ENCODE assay signal across 15 cellular contexts in the genomic region with DNA sequence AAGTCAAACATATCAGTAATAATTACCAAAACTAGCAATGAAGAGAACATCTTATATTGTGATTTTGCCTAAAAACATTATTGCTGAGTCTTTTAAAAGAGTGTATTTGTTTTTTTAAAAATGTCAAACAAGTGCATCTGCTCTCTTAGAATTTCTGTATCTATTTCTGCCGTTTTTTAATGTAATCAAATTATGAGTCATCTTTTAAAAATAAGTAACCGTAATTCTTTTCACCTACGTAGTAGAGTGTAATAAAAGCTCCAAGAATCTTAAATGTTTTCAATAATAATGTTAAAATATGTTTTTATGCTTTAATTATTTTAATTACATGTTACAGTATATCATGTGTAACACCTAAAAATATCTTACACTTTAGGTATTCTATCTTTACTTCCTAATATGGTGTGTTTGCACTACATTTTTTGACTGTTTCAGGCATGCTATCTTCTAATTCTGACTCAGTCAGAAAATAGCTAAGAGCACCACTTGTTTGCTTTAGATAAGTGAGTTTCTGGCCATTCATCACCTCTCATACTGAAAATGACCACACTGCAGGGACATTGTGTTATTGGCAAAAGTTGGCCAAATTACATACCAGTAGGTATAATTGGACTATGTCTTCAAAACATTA.
DNase-seq lines count a peak whose midpoint lies in the region; ATAC-seq and TF ChIP-seq lines count a peak whose summit lies in the region.
"Had no signal": no experiment of that assay in that cellular context is flagged by ENCODE, and none has a peak within 500 bp of the region (broad histone marks: within the 10 kb centered on the region; RNA-seq: fewer than 3 reads in every experiment).

No MANE protein-coding gene starts in this region.

- H3K27me3 Mint-ChIP-seq in activated CD8-positive, alpha-beta memory T cell treated with anti-CD3 and anti-CD28 coated beads, Interleukin-2, amount 10 ng/mL, durations not matched to agents 7 days and 5 days = no peaks in the 10 kb centered on the region
- H3K27me3 Mint-ChIP-seq: activated CD4-positive, alpha-beta memory T cell treated with anti-CD3 and anti-CD28 coated beads, Interleukin-2, amount 10 ng/mL, durations not matched to agents 7 days and 5 days; activated naive CD8-positive, alpha-beta T cell; naive thymus-derived CD8-positive, alpha-beta T cell had no signal

- DNase-seq in HCT116 (ENCODE audit: low read depth, low spot score) = peak; percentile 72
- no peak for DNase-seq in RWPE2 (ENCODE audit: low spot score)
- peak; percentile 71 for DNase-seq in fibroblast of villous mesenchyme (ENCODE audit: low read depth)
- no peak for DNase-seq in sigmoid colon
- no peak for DNase-seq in NCI-H510A (lab: John Stamatoyannopoulos, UW)
- DNase-seq in H7 = no peak
- DNase-seq in activated CD8-positive, alpha-beta memory T cell treated with anti-CD3 and anti-CD28 coated beads, Interleukin-2, amount 10 ng/mL, durations not matched to agents 7 days and 5 days = no peak
- DNase-seq: activated CD4-positive, alpha-beta memory T cell treated with anti-CD3 and anti-CD28 coated beads, Interleukin-2, amount 10 ng/mL, durations not matched to agents 7 days and 5 days; COR-L47; MM.1S; naive thymus-derived CD8-positive, alpha-beta T cell; NCI-H526 treated with DMSO at 0.1 percent for 48 hours; stimulated activated CD4-positive, alpha-beta T cell treated with anti-CD3 and anti-CD28 coated beads, Interleukin-15, amount 100 ng/mL, for 24 hours had no signal

- POLR2A ChIA-PET in HCT116 (lab: Charles Lee) = interaction anchor here (0.7 to 1.7 kb wide), 4 partner anchors 9 to 249 kb away, joined by 3 to 6 read pairs (median 4); no protein-coding TSS in a partner anchor

- RAD21 ChIA-PET in HCT116 (lab: Charles Lee; ENCODE audit: low non-redundant PET in 1 of 2, low total read pairs in 2 of 2, uncharacterized antibody in 2 of 2, unreplicated experiment in 2 of 2) = no interaction called here

- no peak overlapping the region; a peak in 1 of 4 replicates for H3K4me3 ChIP-seq in HCT116 (replicated peaks in 1 of 2; ENCODE audit: low read depth in 1 of 2, low read length in 2 of 2)
- no peak overlapping the region for H3K4me3 ChIP-seq in RWPE2 (ENCODE audit: severe bottlenecking)
- no peak overlapping the region for H3K4me3 ChIP-seq in fibroblast of villous mesenchyme (ENCODE audit: low read depth, low read length)
- no peak overlapping the region for H3K4me3 ChIP-seq in sigmoid colon
- no peak overlapping the region for H3K4me3 ChIP-seq in H7 (ENCODE audit: insufficient read depth, low read depth, low read length)

- peak overlapping the region; percentile 66 for H3K4me2 ChIP-seq in HCT116 (ENCODE audit: low read length)

- H4K20me1 ChIP-seq in HCT116 (ENCODE audit: insufficient read depth) = no peaks in the 10 kb centered on the region

- TF ChIP-seq RAD21 in HCT116 (IDR thresholded peaks at IDR 0.05; ENCODE audit: low read depth) = 0 out of 2 replicates have a peak, but pooled peaks have one; percentile 17

- intact Hi-C loops in HCT116 (cut with micrococcal nuclease) (loop anchor here (2.0 to 5.0 kb wide), 2 partner anchors 149 to 372 kb away; no protein-coding TSS in a partner anchor), sigmoid colon (cut with DNase I) (no loop called here)

- no peaks in the 10 kb centered on the region for H3K9me2 ChIP-seq in HCT116 (ENCODE audit: insufficient read depth)

- no peaks in the 10 kb centered on the region for H3K4me1 Mint-ChIP-seq in activated CD8-positive, alpha-beta memory T cell treated with anti-CD3 and anti-CD28 coated beads, Interleukin-2, amount 10 ng/mL, durations not matched to agents 7 days and 5 days
- H3K4me1 Mint-ChIP-seq: activated CD4-positive, alpha-beta memory T cell treated with anti-CD3 and anti-CD28 coated beads, Interleukin-2, amount 10 ng/mL, durations not matched to agents 7 days and 5 days; naive thymus-derived CD8-positive, alpha-beta T cell had no signal

- CTCF ChIA-PET in HCT116 (lab: Charles Lee) = interaction anchor here (1.3 to 1.6 kb wide), 2 partner anchors 11 to 43 kb away, joined by 3 to 8 read pairs; no protein-coding TSS in a partner anchor
- CTCF ChIA-PET in activated CD8-positive, alpha-beta memory T cell treated with anti-CD3 and anti-CD28 coated beads, Interleukin-2, amount 10 ng/mL, durations not matched to agents 7 days and 5 days (lab: Charles Lee) = no interaction called here

- TF ChIP-seq POLR2A in HCT116 (IDR thresholded peaks at IDR 0.05; ENCODE audit: borderline replicate concordance, extremely low read depth, insufficient read depth, insufficient read length) = no peak
- no peak for TF ChIP-seq POLR2A in sigmoid colon (IDR thresholded peaks at IDR 0.05)

- no peak overlapping the region for H2AFZ ChIP-seq in HCT116 (ENCODE audit: low read depth, low read length, poor library complexity, severe bottlenecking)

- no TSS peak for BruUV-seq in HCT116 (replicated peaks; lab: Mats Ljungman, UMichigan)

- peak overlapping the region; percentile 54 for H3K9ac ChIP-seq in HCT116 (ENCODE audit: low read length)

- peaks cover 3% of the 10 kb centered on the region for H3K9me3 Mint-ChIP-seq in activated CD8-positive, alpha-beta memory T cell treated with anti-CD3 and anti-CD28 coated beads, Interleukin-2, amount 10 ng/mL, durations not matched to agents 7 days and 5 days (ENCODE audit: low read depth)

- H3K27ac ChIP-seq in HCT116 (ENCODE audit: low read depth, low read length) (peak overlapping the region; percentile 96), RWPE2 (ENCODE audit: poor library complexity, severe bottlenecking) (peak overlapping the region; percentile 58), sigmoid colon (peak overlapping the region in 3 of 4 donors; percentile 1 to 63 (median 15))

- H3K36me3 Mint-ChIP-seq in activated CD8-positive, alpha-beta memory T cell treated with anti-CD3 and anti-CD28 coated beads, Interleukin-2, amount 10 ng/mL, durations not matched to agents 7 days and 5 days = no peaks in the 10 kb centered on the region
- H3K36me3 Mint-ChIP-seq: activated naive CD8-positive, alpha-beta T cell; naive thymus-derived CD8-positive, alpha-beta T cell had no signal

- H3K4me1 ChIP-seq in HCT116 (ENCODE audit: control insufficient read depth in 1 of 2, insufficient read depth in 2 of 2, low read length in 2 of 2) (peaks cover 70 to 76% of the 10 kb centered on the region in 2 experiments), RWPE2 (ENCODE audit: insufficient read depth, poor library complexity, severe bottlenecking) (peaks cover 30% of the 10 kb centered on the region), sigmoid colon (peaks cover 0 to 52% (median 23%) of the 10 kb centered on the region in 4 donors)

- H3K79me2 ChIP-seq in HCT116 (ENCODE audit: insufficient read depth, low read length) = peaks cover 59% of the 10 kb centered on the region

- H3K36me3 ChIP-seq in HCT116 (ENCODE audit: control insufficient read depth in 1 of 2, insufficient read depth in 2 of 2, low read length in 2 of 2) (no peaks in the 10 kb centered on the region), RWPE2 (ENCODE audit: low read depth) (no peaks in the 10 kb centered on the region), sigmoid colon (no peaks in the 10 kb centered on the region), H7 (replicated peaks; ENCODE audit: control insufficient read depth, insufficient read depth, low read length) (no peaks in the 10 kb centered on the region)

- no peak for TF ChIP-seq CTCF in HCT116 (IDR thresholded peaks at IDR 0.05 in 2 of 3, conservative IDR thresholded peaks at IDR 0.05 in 1 of 3; ENCODE audit: borderline replicate concordance in 1 of 3, insufficient read depth in 1 of 3, low read depth in 2 of 3, low read length in 2 of 3)
- no peak for TF ChIP-seq CTCF in RWPE2 (IDR thresholded peaks at IDR 0.05; ENCODE audit: poor library complexity, severe bottlenecking)
- TF ChIP-seq CTCF in fibroblast of villous mesenchyme (IDR thresholded peaks at IDR 0.05; ENCODE audit: insufficient read depth, low read depth, low read length) = no peak
- TF ChIP-seq CTCF in sigmoid colon (IDR thresholded peaks at IDR 0.05) = no peak

- ATAC-seq in HCT116 = peak; percentile 50
- peak; percentile 77 for ATAC-seq in RWPE2 (ENCODE audit: low read depth)
- ATAC-seq in activated CD8-positive, alpha-beta memory T cell treated with anti-CD3 and anti-CD28 coated beads, Interleukin-2, amount 10 ng/mL, durations not matched to agents 7 days and 5 days = no peak
- no peak for ATAC-seq in HG03469 (IDR thresholded peaks at IDR 0.05; ENCODE audit: unreplicated experiment)
- ATAC-seq: naive thymus-derived CD8-positive, alpha-beta T cell had no signal

- no peaks in the 10 kb centered on the region for H3K9me3 ChIP-seq in HCT116 (ENCODE audit: control insufficient read depth in 1 of 2, insufficient read depth in 1 of 2, low read depth in 1 of 2, low read length in 2 of 2)
- H3K9me3 ChIP-seq in RWPE2 (ENCODE audit: severe bottlenecking) = no peaks in the 10 kb centered on the region
- no peaks in the 10 kb centered on the region for H3K9me3 ChIP-seq in sigmoid colon

- H3K4me3 Mint-ChIP-seq in activated CD8-positive, alpha-beta memory T cell treated with anti-CD3 and anti-CD28 coated beads, Interleukin-2, amount 10 ng/mL, durations not matched to agents 7 days and 5 days = no peak overlapping the region
- H3K4me3 Mint-ChIP-seq: activated CD4-positive, alpha-beta memory T cell treated with anti-CD3 and anti-CD28 coated beads, Interleukin-2, amount 10 ng/mL, durations not matched to agents 7 days and 5 days; activated naive CD8-positive, alpha-beta T cell; naive thymus-derived CD8-positive, alpha-beta T cell had no signal

- WGBS in sigmoid colon, 2 donors = 71 to 74% methylated on average over 3 of the region's 3 CpGs

- peak in 1 of 4 donors; percentile 23 for TF ChIP-seq EP300 in sigmoid colon (IDR thresholded peaks at IDR 0.05)

- H3K27me3 ChIP-seq in HCT116 (ENCODE audit: insufficient read depth, low read length) (no peaks in the 10 kb centered on the region), RWPE2 (ENCODE audit: insufficient read depth, poor library complexity, severe bottlenecking) (no peaks in the 10 kb centered on the region), sigmoid colon (no peaks in the 10 kb centered on the region), H7 (ENCODE audit: control insufficient read depth, insufficient read depth, low read length) (no peaks in the 10 kb centered on the region)

- H3K27ac Mint-ChIP-seq in activated CD8-positive, alpha-beta memory T cell treated with anti-CD3 and anti-CD28 coated beads, Interleukin-2, amount 10 ng/mL, durations not matched to agents 7 days and 5 days = no peak overlapping the region
- H3K27ac Mint-ChIP-seq: activated CD4-positive, alpha-beta memory T cell treated with anti-CD3 and anti-CD28 coated beads, Interleukin-2, amount 10 ng/mL, durations not matched to agents 7 days and 5 days; activated naive CD8-positive, alpha-beta T cell; naive thymus-derived CD8-positive, alpha-beta T cell had no signal

TF ChIP-seq in HCT116, 20 proteins besides CTCF, POLR2A, EP300 and RAD21 (continues in another document):
- TF ChIP-seq SRF (IDR thresholded peaks at IDR 0.05; ENCODE audit: low read depth) = peak; percentile 96
- TF ChIP-seq FOSL1 (IDR thresholded peaks at IDR 0.05; ENCODE audit: low read depth) = peak; percentile 59
- TF ChIP-seq, protein P1, sequence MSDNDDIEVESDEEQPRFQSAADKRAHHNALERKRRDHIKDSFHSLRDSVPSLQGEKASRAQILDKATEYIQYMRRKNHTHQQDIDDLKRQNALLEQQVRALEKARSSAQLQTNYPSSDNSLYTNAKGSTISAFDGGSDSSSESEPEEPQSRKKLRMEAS (IDR thresholded peaks at IDR 0.05) = peak; percentile 45; the same call in 1 of the 2 replicates
- TF ChIP-seq JUND (IDR thresholded peaks at IDR 0.05) = peak; percentile 78

Comparison
In these comparisons a context has a peak if more than half of its experiments do, and no peak if none do; other contexts are left out.
1. ATAC-seq: peak in HCT116 (single experiment) and RWPE2 (single experiment); none in activated CD8-positive, alpha-beta memory T cell treated with anti-CD3 and anti-CD28 coated beads, Interleukin-2, amount 10 ng/mL, durations not matched to agents 7 days and 5 days (single experiment) and HG03469 (single experiment).
2. DNase-seq: peak in HCT116 (single experiment) and fibroblast of villous mesenchyme (single experiment); none in RWPE2 (single experiment), sigmoid colon (single experiment), NCI-H510A (single experiment), H7 (single experiment) and activated CD8-positive, alpha-beta memory T cell treated with anti-CD3 and anti-CD28 coated beads, Interleukin-2, amount 10 ng/mL, durations not matched to agents 7 days and 5 days (single experiment).
3. H3K27ac ChIP-seq: peak in every context shown above with its lines; median percentile 96 in HCT116; 58 in RWPE2; 15 in sigmoid colon.